ENCODE assay signal across 31 cellular contexts in the genomic region with DNA sequence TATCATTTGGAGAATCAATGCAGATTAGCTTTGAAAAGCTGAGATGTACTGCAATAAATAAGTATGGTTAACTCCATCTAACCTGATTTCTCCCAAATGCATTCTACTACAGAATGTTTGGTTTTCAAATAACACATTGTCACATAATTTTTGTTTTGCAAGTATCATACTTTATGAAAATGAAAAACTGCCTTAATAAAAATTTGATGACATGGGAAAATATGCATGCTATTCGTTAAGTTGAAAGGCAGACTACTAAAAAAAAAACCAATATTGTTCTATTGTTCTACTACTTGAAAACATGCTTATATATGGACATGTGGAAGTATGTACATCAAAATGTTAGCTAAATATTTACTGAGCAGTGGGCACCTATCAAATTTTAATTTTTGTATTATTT.
"Had no signal": no experiment of that assay in that cellular context is flagged by ENCODE, and none has a peak within 500 bp of the region (broad histone marks: within the 10 kb centered on the region; RNA-seq: fewer than 3 reads in every experiment).

No MANE protein-coding gene starts in this region.

- H3K4me3 Mint-ChIP-seq: natural killer cell; nephron; neural progenitor cell; stimulated activated memory B cell treated with anti-CD40 and anti-IgM and Interleukin-4, amounts not matched to agents 10 μg/mL and 1 μg/mL and 100 μg/mL, for 72 hours; stimulated activated naive CD8-positive, alpha-beta T cell treated with anti-CD3 and anti-CD28 coated beads, Interleukin-15, amount 100 ng/mL, for 72 hours; type B pancreatic cell had no signal

- H3K9me3 ChIP-seq: ovary, psoas muscle, spleen, suprapubic skin, testis, tibial artery, transverse colon, upper lobe of right lung, uterus had no signal

- H3K9ac ChIP-seq: neural progenitor cell, parathyroid adenoma had no signal

- H3K4me1 ChIP-seq: neural progenitor cell, parathyroid adenoma, psoas muscle, spleen, suprapubic skin, testis, tibial artery, transverse colon, upper lobe of right lung, uterus had no signal

- H3K4me3 ChIP-seq: neural progenitor cell, ovary, psoas muscle, skin epidermis, smooth muscle cell, spleen, suprapubic skin, testis, tibial artery, transverse colon, upper lobe of right lung, uterus had no signal

- H3K27ac ChIP-seq: neural progenitor cell, ovary, parathyroid adenoma, psoas muscle, skin epidermis, spleen, suprapubic skin, testis, tibial artery, transverse colon, upper lobe of right lung, uterus had no signal

- H3K4me2 ChIP-seq: neural progenitor cell, smooth muscle cell had no signal

- DNase-seq: natural killer cell; occipital lobe; ovary; posterior cingulate gyrus; psoas muscle; right cardiac atrium; spleen; stimulated activated CD4-positive, alpha-beta T cell treated with anti-CD3 and anti-CD28 coated beads, Interleukin-12 subunit alpha, Interleukin-12 subunit beta, amount 100 ng/mL, for 4 hours; stimulated activated CD4-positive, alpha-beta T cell treated with anti-CD3 and anti-CD28 coated beads, Interleukin-1b, Interleukin-23, amount 100 ng/mL, for 48 hours; stimulated activated CD4-positive, alpha-beta T cell treated with anti-CD3 and anti-CD28 coated beads, Interleukin-4, amount 100 ng/mL, for 1 hour; stimulated activated CD4-positive, alpha-beta T cell treated with anti-CD3 and anti-CD28 coated beads, Interleukin-4, amount 100 ng/mL, for 4 hours; stimulated activated CD8-positive, alpha-beta memory T cell treated with anti-CD3 and anti-CD28 coated beads, Interleukin-4, amount 100 ng/mL, for 48 hours; stimulated activated naive CD4-positive, alpha-beta T cell; stimulated activated naive CD8-positive, alpha-beta T cell treated with anti-CD3 and anti-CD28 coated beads, Interleukin-15, amount 100 ng/mL, for 72 hours; stimulated activated naive CD8-positive, alpha-beta T cell treated with anti-CD3 and anti-CD28 coated beads, Interleukin-15, Interleukin-2, amounts not matched to agents 100 U/mL and 50 U/mL, for 24 hours; substantia nigra; testis; tibial artery; transverse colon; upper lobe of right lung; uterus had no signal

- H3K36me3 Mint-ChIP-seq: natural killer cell; neural progenitor cell; stimulated activated memory B cell treated with anti-CD40 and anti-IgM and Interleukin-4, amounts not matched to agents 10 μg/mL and 1 μg/mL and 100 μg/mL, for 72 hours; type B pancreatic cell had no signal

- H3K27ac Mint-ChIP-seq: natural killer cell; nephron; neural progenitor cell; progenitor cell of endocrine pancreas; stimulated activated memory B cell treated with anti-CD40 and anti-IgM and Interleukin-4, amounts not matched to agents 10 μg/mL and 1 μg/mL and 100 μg/mL, for 72 hours; stimulated activated naive CD8-positive, alpha-beta T cell treated with anti-CD3 and anti-CD28 coated beads, Interleukin-15, amount 100 ng/mL, for 72 hours; type B pancreatic cell had no signal

- H2AFZ ChIP-seq: neural progenitor cell, parathyroid adenoma had no signal

- H3K4me1 Mint-ChIP-seq: natural killer cell; nephron; neural progenitor cell; stimulated activated memory B cell treated with anti-CD40 and anti-IgM and Interleukin-4, amounts not matched to agents 10 μg/mL and 1 μg/mL and 100 μg/mL, for 72 hours; stimulated activated naive CD8-positive, alpha-beta T cell treated with anti-CD3 and anti-CD28 coated beads, Interleukin-15, amount 100 ng/mL, for 72 hours had no signal

- ATAC-seq: natural killer cell; psoas muscle; right cardiac atrium; sciatic nerve; stimulated activated memory B cell treated with anti-CD40 and anti-IgM and Interleukin-4, amounts not matched to agents 10 μg/mL and 1 μg/mL and 100 μg/mL, for 72 hours; stimulated activated naive CD8-positive, alpha-beta T cell treated with anti-CD3 and anti-CD28 coated beads, Interleukin-15, amount 100 ng/mL, for 72 hours; stimulated activated naive CD8-positive, alpha-beta T cell treated with anti-CD3 and anti-CD28 coated beads, Interleukin-15, Interleukin-2, amounts not matched to agents 100 U/mL and 50 U/mL, for 24 hours; upper lobe of right lung had no signal

- H3K27me3 Mint-ChIP-seq: progenitor cell of endocrine pancreas; stimulated activated memory B cell treated with anti-CD40 and anti-IgM and Interleukin-4, amounts not matched to agents 10 μg/mL and 1 μg/mL and 100 μg/mL, for 72 hours; stimulated activated naive CD8-positive, alpha-beta T cell treated with anti-CD3 and anti-CD28 coated beads, Interleukin-15, amount 100 ng/mL, for 72 hours; type B pancreatic cell had no signal

- H3K79me2 ChIP-seq: parathyroid adenoma had no signal

- H3K27me3 ChIP-seq: neural progenitor cell, ovary, spleen, suprapubic skin, testis, tibial artery, transverse colon, upper lobe of right lung, uterus had no signal

- H3K9me3 Mint-ChIP-seq: nephron; neural progenitor cell; stimulated activated memory B cell treated with anti-CD40 and anti-IgM and Interleukin-4, amounts not matched to agents 10 μg/mL and 1 μg/mL and 100 μg/mL, for 72 hours; stimulated activated naive CD8-positive, alpha-beta T cell treated with anti-CD3 and anti-CD28 coated beads, Interleukin-15, amount 100 ng/mL, for 72 hours; type B pancreatic cell had no signal

- H3K36me3 ChIP-seq: neural progenitor cell, ovary, spleen, suprapubic skin, tibial artery, transverse colon, upper lobe of right lung, uterus had no signal
